In genomic region chr2:20201671-20202070, GRCh38 we compare ENCODE assay signal across 23 cellular contexts.
"Had no signal": no experiment of that assay in that cellular context is flagged by ENCODE, and none has a peak within 500 bp of the region (broad histone marks: within the 10 kb centered on the region; RNA-seq: fewer than 3 reads in every experiment).

No MANE protein-coding gene starts in this region.

- H3K27me3 ChIP-seq: esophagus squamous epithelium, gastroesophageal sphincter, left lung, sigmoid colon, stomach had no signal

- H3K4me3 Mint-ChIP-seq: naive B cell, nephron had no signal

- H3K27ac ChIP-seq: gastroesophageal sphincter, left lung, parathyroid adenoma, prostate gland, sigmoid colon, skin epidermis, stomach, thoracic aorta had no signal

- H3K9me3 ChIP-seq: esophagus squamous epithelium, gastroesophageal sphincter, left lung, prostate gland, sigmoid colon, stomach, thoracic aorta had no signal

- DNase-seq: effector memory CD4-positive, alpha-beta T cell; esophagus squamous epithelium; foreskin fibroblast; glutamatergic neuron; islet precursor cell; mesendoderm; naive B cell; occipital lobe; sigmoid colon; stimulated activated CD4-positive, alpha-beta T cell treated with anti-CD3 and anti-CD28 coated beads, Interleukin-2, amount 100 ng/mL, for 24 hours; stimulated activated CD4-positive, alpha-beta T cell treated with anti-CD3 and anti-CD28 coated beads, Interleukin-4, amount 100 ng/mL, for 4 hours; stimulated activated naive CD4-positive, alpha-beta T cell; stomach; substantia nigra; trophoblast cell had no signal

- H3K79me2 ChIP-seq: parathyroid adenoma had no signal

- H3K27ac Mint-ChIP-seq: naive B cell, nephron had no signal

- ATAC-seq: gastroesophageal sphincter, left lung had no signal

- H3K36me3 Mint-ChIP-seq: naive B cell had no signal

- H3K9me3 Mint-ChIP-seq: nephron had no signal

- H3K36me3 ChIP-seq: gastroesophageal sphincter, prostate gland, sigmoid colon, thoracic aorta had no signal

- H2AFZ ChIP-seq: parathyroid adenoma had no signal

- H3K4me3 ChIP-seq: esophagus squamous epithelium, gastroesophageal sphincter, left lung, lung, prostate gland, sigmoid colon, skin epidermis, stomach, thoracic aorta had no signal

- H3K9ac ChIP-seq: parathyroid adenoma had no signal

- H3K4me1 ChIP-seq: gastroesophageal sphincter, parathyroid adenoma, sigmoid colon had no signal
